ENCODE assay signal across 33 cellular contexts in genomic region chr18:62973689-62974088, GRCh38.
DNase-seq lines count a peak whose midpoint lies in the region; ATAC-seq, FAIRE-seq and TF ChIP-seq lines count a peak whose summit lies in the region.
"Had no signal": no experiment of that assay in that cellular context is flagged by ENCODE, and none has a peak within 500 bp of the region (broad histone marks: within the 10 kb centered on the region; RNA-seq: fewer than 3 reads in every experiment).

No MANE protein-coding gene starts in this region.

- H4K20me1 ChIP-seq in GM12878 (ENCODE audit: control insufficient read depth, insufficient read depth) (no peaks in the 10 kb centered on the region; the same call in 1 of the 2 replicates), Karpas-422 (ENCODE audit: insufficient read depth, low read depth, low read length) (no peaks in the 10 kb centered on the region)
- H4K20me1 ChIP-seq: BLaER1 treated with 17β-estradiol and CSF1 and Interleukin-3, amounts not matched to agents 10 nM and 100 nM had no signal

- no peaks in the 10 kb centered on the region for H3K9me3 ChIP-seq in GM12878 (replicated peaks; ENCODE audit: control insufficient read depth, insufficient read depth, low read length)
- H3K9me3 ChIP-seq in Karpas-422 (ENCODE audit: low read length): no peaks in the 10 kb centered on the region
- H3K9me3 ChIP-seq: A549, Caco-2, MG63, SJCRH30 had no signal

- H3K4me1 ChIP-seq in GM12878 (ENCODE audit: control insufficient read depth, insufficient read depth, low read length) (no peaks in the 10 kb centered on the region), Karpas-422 (ENCODE audit: low read length) (no peaks in the 10 kb centered on the region)
- H3K4me1 ChIP-seq: Caco-2, SJCRH30 had no signal

- no peak for TF ChIP-seq EP300 in GM12878 (IDR thresholded peaks at IDR 0.05; ENCODE audit: borderline replicate concordance in 1 of 2, control insufficient read depth in 1 of 2, low read depth in 2 of 2, low read length in 2 of 2)

- no peaks in the 10 kb centered on the region for H3K9me2 ChIP-seq in Karpas-422 (replicated peaks; ENCODE audit: insufficient read depth, low read length)

- H3K4me2 ChIP-seq in GM12878 (ENCODE audit: control insufficient read depth, insufficient read depth) (no peak overlapping the region), Karpas-422 (ENCODE audit: low read depth, low read length, poor library complexity, severe bottlenecking) (no peak overlapping the region)
- H3K4me2 ChIP-seq: A549; BLaER1 treated with 17β-estradiol and CSF1 and Interleukin-3, amounts not matched to agents 10 nM and 100 nM had no signal

- WGBS in GM12878 (ENCODE audit: insufficient coverage, insufficient replicate concordance, low lambda C conversion rate, missing lambda C conversion rate): 88% methylated on average over 1 of the region's 1 CpG

- TF ChIP-seq POLR2A in GM12891 (IDR thresholded peaks at IDR 0.05; ENCODE audit: low read depth, low read length) (no peak), GM12878 (IDR thresholded peaks at IDR 0.05; ENCODE audit: low read depth, low read length) (no peak)

- H3K9ac ChIP-seq in GM12878 (ENCODE audit: control insufficient read depth, insufficient read depth, low read length): no peak overlapping the region
- no peak overlapping the region for H3K9ac ChIP-seq in Karpas-422 (ENCODE audit: low read length)
- H3K9ac ChIP-seq: BLaER1 treated with 17β-estradiol and CSF1 and Interleukin-3, amounts not matched to agents 10 nM and 100 nM; GM23248 had no signal

- BruUV-seq in GM12878 (replicated peaks; lab: Mats Ljungman, UMichigan): no TSS peak

- RAD21 ChIA-PET in GM12878 (lab: Charles Lee; ENCODE audit: unreplicated experiment): no interaction called here

- no peak overlapping the region for H2AFZ ChIP-seq in GM12878 (ENCODE audit: control insufficient read depth, low read depth, low read length)
- H2AFZ ChIP-seq in Karpas-422 (ENCODE audit: low read length): no peak overlapping the region
- H2AFZ ChIP-seq: GM23248 had no signal

- SMC1A ChIA-PET in GM12878 (lab: Charles Lee; ENCODE audit: uncharacterized antibody, unreplicated experiment): interaction anchor here (0.9 kb wide), 1 partner anchor 34 kb away, joined by 9 read pairs; no protein-coding TSS in a partner anchor

- H3K27me3 ChIP-seq in GM12878 (replicated peaks in 1 of 2; ENCODE audit: control insufficient read depth in 2 of 2, insufficient read depth in 2 of 2, low read length in 1 of 2) (no peaks in the 10 kb centered on the region), Karpas-422 (ENCODE audit: low read length) (no peaks in the 10 kb centered on the region)
- H3K27me3 ChIP-seq: BLaER1 treated with 17β-estradiol and CSF1 and Interleukin-3, amounts not matched to agents 10 nM and 100 nM; MG63; SJCRH30 had no signal

- no peak for TF ChIP-seq CTCF in GM12878 (IDR thresholded peaks at IDR 0.05 in 2 of 3, conservative IDR thresholded peaks at IDR 0.05 in 1 of 3; ENCODE audit: control insufficient read depth in 2 of 3, extremely low read depth in 1 of 3, insufficient read depth in 1 of 3, low read depth in 3 of 3, low read length in 3 of 3)

- DNase-seq in GM12891 (ENCODE audit: insufficient read length, low spot score) (no peak), GM12878 (ENCODE audit: low read depth, low spot score) (no peak), superior temporal gyrus (ENCODE audit: extremely low spot score) (peak; percentile 28), Karpas-422 (no peak), left cardiac atrium (no peak), NCI-H82 (lab: John Stamatoyannopoulos, UW) (no peak)
- DNase-seq: AML-193; Caco-2; CD8-positive, alpha-beta T cell; DMS 273 treated with DMSO at 0.1 percent for 48 hours; DMS79; EL; GDM1; GM23248; H9; KBM-7; MG63; NCI-H1105 treated with DMSO at 0.1 percent for 48 hours; NCI-H146; NCI-H1930; NCI-H2107; NCI-H446; NCI-H524 treated with DMSO at 0.1 percent for 48 hours; NCI-H774; NK-92 treated with Interleukin-12 subunit alpha and Interleukin-12 subunit beta, amount 100 ng/mL, for 24 hours; PC-3; SJCRH30 had no signal

- H3K79me2 ChIP-seq in GM12878 (ENCODE audit: control insufficient read depth, insufficient read depth, low read length): no peaks in the 10 kb centered on the region
- H3K79me2 ChIP-seq in Karpas-422 (ENCODE audit: low read length): no peaks in the 10 kb centered on the region

- in situ Hi-C loops in GM12878 (cut with MboI): no loop called here

- no peak overlapping the region for H3K4me3 ChIP-seq in GM12878
- no peak overlapping the region for H3K4me3 ChIP-seq in Karpas-422 (ENCODE audit: low read length)
- H3K4me3 ChIP-seq: A549; BLaER1 treated with 17β-estradiol and CSF1 and Interleukin-3, amounts not matched to agents 10 nM and 100 nM; GM23248; MG63; SJCRH30 had no signal

- no peak for ATAC-seq in GM12878
- peak; percentile 20 for ATAC-seq in esophagus mucosa
- ATAC-seq in left cardiac atrium: no peak
- ATAC-seq: A549; CD8-positive, alpha-beta T cell; PC-3; SK-N-SH treated with all-trans-retinoic acid at 6 μM for 48 hours had no signal

- CTCF ChIA-PET in GM12878 (lab: Yijun Ruan, JAX): interaction anchor here (1.2 to 1.3 kb wide), 2 partner anchors 9 to 466 kb away, joined by 3 read pairs; no protein-coding TSS in a partner anchor

- POLR2A ChIA-PET in GM12878 (lab: Charles Lee): no interaction called here

- H3K36me3 ChIP-seq in GM12878 (ENCODE audit: control insufficient read depth in 2 of 2, insufficient read depth in 2 of 2, low read length in 1 of 2) (peaks cover 0 to 4% of the 10 kb centered on the region in 2 experiments; a peak in 2 of 4 replicates), Karpas-422 (ENCODE audit: insufficient read depth, low read length) (no peaks in the 10 kb centered on the region)
- H3K36me3 ChIP-seq: SJCRH30 had no signal

- TF ChIP-seq RAD21 in GM12878 (IDR thresholded peaks at IDR 0.05; ENCODE audit: insufficient read depth, low read depth, low read length): no peak

- intact Hi-C loops in GM12878 (cut with micrococcal nuclease; ENCODE audit: unreplicated experiment) (no loop called here), left cardiac atrium (cut with DNase I) (no loop called here)

- peak; percentile 38 for FAIRE-seq in GM12891 (lab: Jason Lieb, UNC)
- no peak for FAIRE-seq in GM12878 (lab: Jason Lieb, UNC)
- FAIRE-seq: A549, GM12892, GM19239 had no signal

- H3K27ac ChIP-seq in GM12878 (ENCODE audit: control insufficient read depth, insufficient read depth) (no peak overlapping the region), Karpas-422 (ENCODE audit: low read length) (no peak overlapping the region)
- H3K27ac ChIP-seq: A549, GM23248, SJCRH30 had no signal

TF ChIP-seq in GM12891, 5 proteins besides CTCF, POLR2A, EP300 and RAD21:
- TF ChIP-seq SPI1 (IDR thresholded peaks at IDR 0.05; ENCODE audit: low read depth, low read length) (no peak), POU2F2 (IDR thresholded peaks at IDR 0.05; ENCODE audit: low read depth, low read length) (no peak), POLR2AphosphoS5 (IDR thresholded peaks at IDR 0.05; ENCODE audit: low read depth, low read length) (no peak), PAX5 (IDR thresholded peaks at IDR 0.05; ENCODE audit: insufficient read depth, low read length, severe bottlenecking) (no peak), TAF1 (IDR thresholded peaks at IDR 0.05; ENCODE audit: low read depth, low read length) (no peak)

TF ChIP-seq in GM12878, 131 proteins besides CTCF, POLR2A, EP300 and RAD21:
- TF ChIP-seq RCOR1 (conservative IDR thresholded peaks at IDR 0.05; ENCODE audit: low read depth, low read length): no peak
- no peak for TF ChIP-seq PBX3 (IDR thresholded peaks at IDR 0.05; ENCODE audit: insufficient replicate concordance, low read depth, low read length)
- peak; percentile 33 for TF ChIP-seq BCL3 (IDR thresholded peaks at IDR 0.05; ENCODE audit: borderline replicate concordance, insufficient read depth, low read depth, low read length, poor library complexity, severe bottlenecking)
